In the genomic region with DNA sequence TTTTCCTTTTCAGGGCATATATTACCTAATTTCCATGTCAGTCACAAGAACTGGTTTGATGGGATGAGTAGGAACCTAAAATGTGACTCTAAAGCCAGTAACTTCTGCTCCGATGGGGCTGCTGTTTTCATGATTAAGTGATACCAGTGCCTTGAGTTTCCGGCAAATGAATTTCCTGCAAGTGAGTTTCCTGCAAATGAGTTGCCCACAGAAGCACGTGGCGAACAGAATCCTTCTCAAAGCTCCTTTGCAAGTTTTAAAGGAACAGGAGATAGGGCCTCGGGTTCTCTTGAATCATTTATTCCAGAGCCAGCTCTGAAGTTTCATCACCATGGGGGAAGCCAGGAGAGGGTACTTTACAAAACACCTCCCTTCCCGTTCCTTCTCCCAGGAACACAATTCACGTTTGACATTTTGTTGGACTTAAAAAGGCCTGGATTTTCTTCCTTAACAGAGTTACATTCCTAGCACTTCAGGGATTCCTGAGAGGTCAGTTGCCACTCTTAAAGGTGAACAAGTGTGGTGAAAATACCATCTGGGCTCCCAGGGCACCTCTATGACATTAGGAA, we compare ENCODE assay signal across 9 cellular contexts. TPM values are rescaled to one million over a fixed set of nuclear protein-coding genes. Genes with fewer than 3 reads are reported as not detected.
DNase-seq lines count a peak whose midpoint lies in the region; ATAC-seq, FAIRE-seq and TF ChIP-seq lines count a peak whose summit lies in the region.
"Had no signal": no experiment of that assay in that cellular context is flagged by ENCODE, and none has a peak within 500 bp of the region (broad histone marks: within the 10 kb centered on the region; RNA-seq: fewer than 3 reads in every experiment).

No MANE protein-coding gene starts in this region.

- H3K27ac Mint-ChIP-seq in mesothelial cell of epicardium, result peak overlapping the region; percentile 67

- H4K20me1 ChIP-seq in K562 (replicated peaks; ENCODE audit: control insufficient read depth, insufficient read depth, low read length), result peaks cover 16% of the 10 kb centered on the region

- no peaks in the 10 kb centered on the region for H3K9me3 Mint-ChIP-seq in mesothelial cell of epicardium

- DNase-seq in stimulated activated CD4-positive, alpha-beta T cell treated with anti-CD3 and anti-CD28 coated beads, Interleukin-1b, Interleukin-23, amount 100 ng/mL, for 48 hours, result peak; percentile 59
- no peak for DNase-seq in stimulated activated CD4-positive, alpha-beta T cell treated with anti-CD3 and anti-CD28 coated beads, Interleukin-12 subunit alpha, Interleukin-12 subunit beta, amount 100 ng/mL, for 4 hours
- DNase-seq in K562 (ENCODE audit: extremely low read depth in 1 of 4, low spot score in 3 of 4), result no peak
- no peak for DNase-seq in mesothelial cell of epicardium (ENCODE audit: low spot score in 2 of 2, unreplicated experiment in 2 of 2)
- no peak for DNase-seq in vagina (ENCODE audit: extremely low spot score in 2 of 2)
- no peak for DNase-seq in amniotic stem cell (lab: John Stamatoyannopoulos, UW)
- DNase-seq in DMS79 treated with DMSO at 0.1 percent for 48 hours (lab: John Stamatoyannopoulos, UW), result no peak

- no peak overlapping the region for H3K4me2 ChIP-seq in K562 (ENCODE audit: insufficient read depth, low read length)

- H3K27me3 ChIP-seq in K562 (ENCODE audit: control insufficient read depth in 2 of 2, insufficient read depth in 2 of 2, low read length in 2 of 2) (no peaks in the 10 kb centered on the region), vagina (no peaks in the 10 kb centered on the region)

- BruUV-seq in K562 (replicated peaks; lab: Mats Ljungman, UMichigan), result no TSS peak

- TF ChIP-seq POLR2A in K562 (conservative IDR thresholded peaks at IDR 0.05) (no peak), vagina (IDR thresholded peaks at IDR 0.05) (no peak)

- H3K9me3 ChIP-seq in K562 (replicated peaks; ENCODE audit: control insufficient read depth, insufficient read depth, low read depth, low read length) (no peaks in the 10 kb centered on the region), vagina (no peaks in the 10 kb centered on the region)

- POLR2A ChIA-PET in K562 (lab: Yijun Ruan, JAX), result interaction anchor here (0.7 to 2.5 kb wide), 2 partner anchors 9 to 273 kb away, joined by 4 to 10 read pairs; no protein-coding TSS in a partner anchor

- H2AFZ ChIP-seq in K562 (ENCODE audit: low read depth, low read length), result peak overlapping the region; percentile 81

- peaks cover 31% of the 10 kb centered on the region for H3K79me2 ChIP-seq in K562 (ENCODE audit: control insufficient read depth, insufficient read depth, low read length)

- 42% methylated on average over 7 of the region's 7 CpGs for WGBS in K562 (ENCODE audit: insufficient coverage, low coverage, missing lambda C conversion rate)

- peaks cover 14 to 20% of the 10 kb centered on the region in 2 experiments; a peak in 4 of 5 replicates for H3K4me1 ChIP-seq in K562 (replicated peaks in 1 of 2; ENCODE audit: control insufficient read depth in 2 of 2, insufficient read depth in 2 of 2, low read length in 2 of 2)
- H3K4me1 ChIP-seq in vagina, result peaks cover 49% of the 10 kb centered on the region

- no peak overlapping the region for H3K27ac ChIP-seq in K562 (ENCODE audit: extremely low read depth, low read depth, low read length)
- peak overlapping the region; percentile 34 for H3K27ac ChIP-seq in vagina

- H3K4me3 ChIP-seq in K562 (no peak overlapping the region), vagina (no peak overlapping the region)
- H3K4me3 ChIP-seq: coronary artery had no signal

- TF ChIP-seq EP300 in K562 (IDR thresholded peaks at IDR 0.05; ENCODE audit: low read length), result no peak

- H3K9ac ChIP-seq in K562 (ENCODE audit: insufficient read depth in 1 of 2, low read depth in 2 of 2, low read length in 2 of 2), result no peak overlapping the region

- ATAC-seq in K562, result no peak
- ATAC-seq in GM19351 (IDR thresholded peaks at IDR 0.05; ENCODE audit: unreplicated experiment), result no peak

- H3K36me3 Mint-ChIP-seq in mesothelial cell of epicardium, result no peaks in the 10 kb centered on the region

- H3K9me1 ChIP-seq in K562 (ENCODE audit: control insufficient read depth, insufficient read depth, low read length), result no peaks in the 10 kb centered on the region

- TF ChIP-seq RAD21 in K562 (CRISPR knock-in tag; conservative IDR thresholded peaks at IDR 0.05 in 1 of 2, IDR thresholded peaks at IDR 0.05 in 1 of 2), result no peak

- FAIRE-seq in K562 (lab: Jason Lieb, UNC), result no peak

- H3K27me3 Mint-ChIP-seq in mesothelial cell of epicardium (ENCODE audit: low read depth), result no peaks in the 10 kb centered on the region

- CTCF ChIA-PET in K562 (lab: Yijun Ruan, JAX; ENCODE audit: low intra/inter-chr PET ratio), result interaction anchor here (0.6 kb wide), 2 partner anchors 15 to 592 kb away, joined by 3 to 4 read pairs; no protein-coding TSS in a partner anchor

- no peak for TF ChIP-seq CTCF in K562 (IDR thresholded peaks at IDR 0.05 in 2 of 3, conservative IDR thresholded peaks at IDR 0.05 in 1 of 3; ENCODE audit: insufficient read depth in 2 of 3, low read depth in 1 of 3, low read length in 3 of 3)
- TF ChIP-seq CTCF in mesothelial cell of epicardium (IDR thresholded peaks at IDR 0.05; ENCODE audit: unreplicated experiment), result no peak
- no peak for TF ChIP-seq CTCF in vagina (IDR thresholded peaks at IDR 0.05)

- H3K4me3 Mint-ChIP-seq in mesothelial cell of epicardium, result no peak overlapping the region

- peaks cover 37% of the 10 kb centered on the region for H3K4me1 Mint-ChIP-seq in mesothelial cell of epicardium

- in situ Hi-C loops in K562 (cut with MboI), result no loop called here

- intact Hi-C loops in K562 (cut with micrococcal nuclease), result loop anchor here (2.0 kb wide), 1 partner anchor 69 kb away; no protein-coding TSS in a partner anchor
- intact Hi-C loops in vagina (cut with DNase I), result no loop called here

- H3K36me3 ChIP-seq in K562 (ENCODE audit: control insufficient read depth, insufficient read depth, low read length), result no peaks in the 10 kb centered on the region
- no peaks in the 10 kb centered on the region for H3K36me3 ChIP-seq in vagina

TF ChIP-seq in K562, 482 proteins besides CTCF, POLR2A, EP300 and RAD21 (continues in another document):
- TF ChIP-seq MYC (IDR thresholded peaks at IDR 0.05; ENCODE audit: low read depth, low read length) (peak; percentile 51; the same call in 1 of the 2 replicates), MYC (CRISPR knock-in tag; IDR thresholded peaks at IDR 0.05; ENCODE audit: borderline replicate concordance, low read depth) (no peak), GABPA (tag; conservative IDR thresholded peaks at IDR 0.05; ENCODE audit: low read depth) (peak; percentile 33; the same call in 1 of the 2 replicates)

RNA-seq across cellular contexts. Expression of a gene that starts 2.2 kb away (rescaled TPM):
- 18.9 and 40.1 TPM in 2 replicates for total RNA-seq in K562 (2011; cell fraction: chromatin; rRNA removed; ENCODE audit: low replicate concordance)
- 12.0 and 15.0 TPM in 2 replicates for total RNA-seq in K562 (2011; cell fraction: nucleolus; rRNA removed)
- 29.2 and 51.3 TPM in 2 replicates for total RNA-seq in K562 (2011; cell fraction: nucleoplasm; rRNA removed)
- total RNA-seq in K562 (2014; rRNA removed), result 5.3 and 5.4 TPM in 2 replicates
- 11.9 and 12.1 TPM in 2 replicates for total RNA-seq in K562 (2014; rRNA removed; fragmentation: Illumina TruSeq; extraction: Trizol)
- 7.6 and 8.0 TPM in 2 replicates for total RNA-seq in K562 (2015; rRNA removed; fragmentation: Illumina TruSeq; extraction: Trizol)
- total RNA-seq in K562 (2021), result 19.3 and 21.8 TPM in 2 replicates
- 21.6 and 23.1 TPM in 2 replicates for polyA plus RNA-seq in K562 (2011; rRNA removed)
- polyA plus RNA-seq in K562 (2011; cell fraction: cytosol; rRNA removed), result 7.9 and 14.3 TPM in 2 replicates
- polyA plus RNA-seq in K562 (2011; cell fraction: nucleus; rRNA removed), result 17.9 and 24.3 TPM in 2 replicates
- polyA plus RNA-seq in K562 (2012), result 13.8 and 15.4 TPM in 2 replicates
- polyA plus RNA-seq in K562 (2014; fragmentation: Illumina TruSeq; extraction: Trizol), result 18.2 and 19.5 TPM in 2 replicates
- 1 to 10 TPM; 2.6 to 4.7 TPM for polyA plus RNA-seq in K562 (2014; fragmentation: Nextera tagmentation; extraction: Ambion mirVana)
- polyA plus RNA-seq in K562 (2014; rRNA removed), result 15.2 and 16.9 TPM in 2 replicates
- polyA minus RNA-seq in K562 (2011; rRNA and poly(A)+ RNA removed), result 36.0 and 39.7 TPM in 2 replicates
- 14.9 and 17.1 TPM in 2 replicates for polyA minus RNA-seq in K562 (2011; cell fraction: cytosol; rRNA and poly(A)+ RNA removed)
- polyA minus RNA-seq in K562 (2011; cell fraction: nucleus; rRNA and poly(A)+ RNA removed), result 11.0 and 20.3 TPM in 2 replicates
- 14.2 to 15.3 TPM (median 14.5 TPM) in 3 replicates for total RNA-seq in mesothelial cell of epicardium
- total RNA-seq in vagina, result 43.0 TPM

RNA-seq across cellular contexts. Expression of a gene that starts 28.6 kb away (rescaled TPM):
- total RNA-seq in K562 (2011; cell fraction: chromatin; rRNA removed; ENCODE audit: low replicate concordance), result 16.6 and 18.2 TPM in 2 replicates
- 8.3 and 13.5 TPM in 2 replicates for total RNA-seq in K562 (2011; cell fraction: nucleolus; rRNA removed)
- total RNA-seq in K562 (2011; cell fraction: nucleoplasm; rRNA removed), result 15.0 and 27.9 TPM in 2 replicates
- 5.1 and 5.5 TPM in 2 replicates for total RNA-seq in K562 (2014; rRNA removed)
- 3.7 and 4.7 TPM in 2 replicates for total RNA-seq in K562 (2014; rRNA removed; fragmentation: Illumina TruSeq; extraction: Trizol)
- total RNA-seq in K562 (2015; rRNA removed; fragmentation: Illumina TruSeq; extraction: Trizol), result 5.1 and 6.3 TPM in 2 replicates
- 3.8 and 4.0 TPM in 2 replicates for total RNA-seq in K562 (2021)
- 11.4 and 12.5 TPM in 2 replicates for polyA plus RNA-seq in K562 (2011; rRNA removed)
- polyA plus RNA-seq in K562 (2011; cell fraction: cytosol; rRNA removed), result 9.8 and 10.2 TPM in 2 replicates
- polyA plus RNA-seq in K562 (2011; cell fraction: nucleus; rRNA removed), result 26.2 and 26.6 TPM in 2 replicates
- 6.4 and 15.2 TPM in 2 replicates for polyA plus RNA-seq in K562 (2012)
- 4.2 and 5.7 TPM in 2 replicates for polyA plus RNA-seq in K562 (2014; fragmentation: Illumina TruSeq; extraction: Trizol)
- under 1 TPM; 0.32 to 0.98 TPM for polyA plus RNA-seq in K562 (2014; fragmentation: Nextera tagmentation; extraction: Ambion mirVana)
- polyA plus RNA-seq in K562 (2014; rRNA removed), result 3.7 and 7.2 TPM in 2 replicates
- 9.4 and 10.4 TPM in 2 replicates for polyA minus RNA-seq in K562 (2011; rRNA and poly(A)+ RNA removed)
- 2.3 and 5.8 TPM in 2 replicates for polyA minus RNA-seq in K562 (2011; cell fraction: cytosol; rRNA and poly(A)+ RNA removed)
- 10.5 and 16.1 TPM in 2 replicates for polyA minus RNA-seq in K562 (2011; cell fraction: nucleus; rRNA and poly(A)+ RNA removed)
- 57.7 to 64.5 TPM (median 63.4 TPM) in 3 replicates for total RNA-seq in mesothelial cell of epicardium
- total RNA-seq in vagina, result 31.4 TPM
